Comparison of ENCODE assay signal across 16 cellular contexts in the genomic region with DNA sequence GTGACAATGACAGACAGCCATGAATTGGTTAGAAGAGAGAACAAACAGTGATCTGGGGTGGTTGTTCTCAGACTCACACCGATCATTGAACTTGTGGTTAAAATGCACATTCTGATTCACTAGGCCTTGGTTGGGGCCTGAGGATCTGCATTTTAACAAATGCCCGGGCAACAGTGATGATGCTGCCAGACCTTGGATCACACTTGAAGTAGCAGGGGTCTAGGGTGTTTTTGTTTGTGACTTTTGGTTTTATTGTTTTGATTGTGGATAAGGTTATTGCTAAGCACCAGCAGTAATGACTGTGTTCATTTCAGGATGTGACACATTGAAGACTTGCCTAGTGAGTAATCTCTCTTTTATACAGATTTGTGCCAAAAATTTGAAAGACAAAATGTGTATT. TPM values are rescaled to one million over a fixed set of nuclear protein-coding genes. Genes with fewer than 3 reads are reported as not detected.
DNase-seq lines count a peak whose midpoint lies in the region; ATAC-seq, FAIRE-seq and TF ChIP-seq lines count a peak whose summit lies in the region.
"Had no signal": no experiment of that assay in that cellular context is flagged by ENCODE, and none has a peak within 500 bp of the region (broad histone marks: within the 10 kb centered on the region; RNA-seq: fewer than 3 reads in every experiment).

No MANE protein-coding gene starts in this region.

- peaks cover 77% of the 10 kb centered on the region for H3K36me3 Mint-ChIP-seq in MCF 10A (ENCODE audit: insufficient read depth, unreplicated experiment)
- H3K36me3 Mint-ChIP-seq in activated CD8-positive, alpha-beta T cell treated with anti-CD3 and anti-CD28 coated beads, Interleukin-2, amount 10 ng/mL, durations not matched to agents 7 days and 5 days (ENCODE audit: low read depth): peaks cover 24% of the 10 kb centered on the region
- H3K36me3 Mint-ChIP-seq in CD8-positive, alpha-beta memory T cell: peaks cover 8 to 51% (median 22%) of the 10 kb centered on the region in 3 donors

- peak overlapping the region; percentile 66 for H3K27ac Mint-ChIP-seq in MCF 10A (ENCODE audit: low read depth, unreplicated experiment)
- peak overlapping the region; percentile 49 for H3K27ac Mint-ChIP-seq in activated CD8-positive, alpha-beta T cell treated with anti-CD3 and anti-CD28 coated beads, Interleukin-2, amount 10 ng/mL, durations not matched to agents 7 days and 5 days
- peak overlapping the region in 1 of 2 donors; percentile 37 for H3K27ac Mint-ChIP-seq in stimulated activated naive CD8-positive, alpha-beta T cell treated with anti-CD3 and anti-CD28 coated beads, Interleukin-15, amount 100 ng/mL, for 72 hours
- H3K27ac Mint-ChIP-seq in CD8-positive, alpha-beta memory T cell: no peak overlapping the region
- H3K27ac Mint-ChIP-seq: T-cell had no signal

- intact Hi-C loops in MCF 10A (cut with micrococcal nuclease) (loop anchor here (10.0 kb wide), 1 partner anchor 262 kb away; no protein-coding TSS in a partner anchor), breast epithelium (cut with DNase I; ENCODE audit: low total_unique reads) (loop anchor here (5.0 kb wide), 1 partner anchor 765 kb away; no protein-coding TSS in a partner anchor)

- CTCF ChIA-PET in MCF 10A (lab: Yijun Ruan, JAX): interaction anchor here (1.0 to 1.4 kb wide), 2 partner anchors 10 to 224 kb away, joined by 3 to 4 read pairs; no protein-coding TSS in a partner anchor
- CTCF ChIA-PET in activated CD8-positive, alpha-beta T cell treated with anti-CD3 and anti-CD28 coated beads, Interleukin-2, amount 10 ng/mL, durations not matched to agents 7 days and 5 days (lab: Charles Lee): no interaction called here
- CTCF ChIA-PET in CD8-positive, alpha-beta memory T cell (lab: Charles Lee): no interaction called here

- H2AFZ ChIP-seq in hepatocyte: no peak overlapping the region

- ATAC-seq in activated CD8-positive, alpha-beta T cell treated with anti-CD3 and anti-CD28 coated beads, Interleukin-2, amount 10 ng/mL, durations not matched to agents 7 days and 5 days: peak; percentile 42
- peak; percentile 74 for ATAC-seq in stimulated activated naive CD8-positive, alpha-beta T cell treated with anti-CD3 and anti-CD28 coated beads, Interleukin-15, amount 100 ng/mL, for 72 hours
- ATAC-seq: effector memory CD8-positive, alpha-beta T cell; T-cell had no signal

- H3K4me3 ChIP-seq in breast epithelium (no peak overlapping the region), fibroblast of mammary gland (ENCODE audit: control insufficient read depth, low read depth, low read length) (no peak overlapping the region), hepatocyte (no peak overlapping the region)
- no peak overlapping the region for H3K4me3 ChIP-seq in CD8-positive, alpha-beta memory T cell (ENCODE audit: low read length)

- no peak for FAIRE-seq in GM12891 (lab: Jason Lieb, UNC)

- POLR2A ChIA-PET in MCF 10A (lab: Yijun Ruan, JAX): no interaction called here
- POLR2A ChIA-PET in activated CD8-positive, alpha-beta T cell treated with anti-CD3 and anti-CD28 coated beads, Interleukin-2, amount 10 ng/mL, durations not matched to agents 7 days and 5 days (lab: Charles Lee): no interaction called here
- POLR2A ChIA-PET in CD8-positive, alpha-beta memory T cell (lab: Charles Lee): no interaction called here

- H3K4me3 Mint-ChIP-seq in MCF 10A (ENCODE audit: unreplicated experiment): no peak overlapping the region
- no peak overlapping the region for H3K4me3 Mint-ChIP-seq in activated CD8-positive, alpha-beta T cell treated with anti-CD3 and anti-CD28 coated beads, Interleukin-2, amount 10 ng/mL, durations not matched to agents 7 days and 5 days
- H3K4me3 Mint-ChIP-seq in stimulated activated naive CD8-positive, alpha-beta T cell treated with anti-CD3 and anti-CD28 coated beads, Interleukin-15, amount 100 ng/mL, for 72 hours: no peak overlapping the region
- no peak overlapping the region for H3K4me3 Mint-ChIP-seq in CD8-positive, alpha-beta memory T cell
- H3K4me3 Mint-ChIP-seq: effector memory CD8-positive, alpha-beta T cell; T-cell had no signal

- H3K27me3 Mint-ChIP-seq in MCF 10A (ENCODE audit: insufficient read depth, unreplicated experiment): no peaks in the 10 kb centered on the region
- H3K27me3 Mint-ChIP-seq in activated CD8-positive, alpha-beta T cell treated with anti-CD3 and anti-CD28 coated beads, Interleukin-2, amount 10 ng/mL, durations not matched to agents 7 days and 5 days (ENCODE audit: low read depth): no peaks in the 10 kb centered on the region
- H3K27me3 Mint-ChIP-seq in stimulated activated naive CD8-positive, alpha-beta T cell treated with anti-CD3 and anti-CD28 coated beads, Interleukin-15, amount 100 ng/mL, for 72 hours: no peaks in the 10 kb centered on the region
- H3K27me3 Mint-ChIP-seq in CD8-positive, alpha-beta memory T cell: no peaks in the 10 kb centered on the region
- H3K27me3 Mint-ChIP-seq: effector memory CD8-positive, alpha-beta T cell; T-cell had no signal

- DNase-seq in MCF 10A (ENCODE audit: unreplicated experiment) (peak; percentile 35), breast epithelium (ENCODE audit: low spot score in 2 of 2) (no peak), fibroblast of mammary gland (ENCODE audit: low read depth) (peak; percentile 85), GM12891 (ENCODE audit: insufficient read length, low spot score) (no peak), hepatocyte (ENCODE audit: low spot score) (no peak)
- DNase-seq in activated CD8-positive, alpha-beta T cell treated with anti-CD3 and anti-CD28 coated beads, Interleukin-2, amount 10 ng/mL, durations not matched to agents 7 days and 5 days: no peak
- no peak for DNase-seq in stimulated activated naive CD8-positive, alpha-beta T cell treated with anti-CD3 and anti-CD28 coated beads, Interleukin-15, amount 100 ng/mL, for 72 hours
- DNase-seq in CD8-positive, alpha-beta memory T cell: no peak
- DNase-seq: anterior cingulate cortex; DMS79 treated with DMSO at 0.1 percent for 48 hours; effector memory CD8-positive, alpha-beta T cell; NCI-H2081; posterior cingulate gyrus; stimulated activated CD4-positive, alpha-beta T cell treated with anti-CD3 and anti-CD28 coated beads, Interleukin-2, amount 100 ng/mL, for 48 hours; stimulated activated naive CD4-positive, alpha-beta T cell; T-cell had no signal

- no peaks in the 10 kb centered on the region for H3K9me3 ChIP-seq in breast epithelium
- H3K9me3 ChIP-seq in CD8-positive, alpha-beta memory T cell (ENCODE audit: low read length): no peaks in the 10 kb centered on the region
- H3K9me3 ChIP-seq in hepatocyte (ENCODE audit: low read depth): no peaks in the 10 kb centered on the region

- H3K27ac ChIP-seq in breast epithelium: no peak overlapping the region
- H3K27ac ChIP-seq in CD8-positive, alpha-beta memory T cell (ENCODE audit: low read depth, low read length): no peak overlapping the region
- no peak overlapping the region for H3K27ac ChIP-seq in hepatocyte

- H3K36me3 ChIP-seq in breast epithelium (no peaks in the 10 kb centered on the region), hepatocyte (replicated peaks; ENCODE audit: insufficient read depth, low read depth) (no peaks in the 10 kb centered on the region)
- H3K36me3 ChIP-seq in CD8-positive, alpha-beta memory T cell (ENCODE audit: insufficient read depth, low read length): no peaks in the 10 kb centered on the region

- H3K27me3 ChIP-seq in breast epithelium (no peaks in the 10 kb centered on the region), hepatocyte (no peaks in the 10 kb centered on the region)
- no peaks in the 10 kb centered on the region for H3K27me3 ChIP-seq in CD8-positive, alpha-beta memory T cell (ENCODE audit: insufficient read depth, low read length, poor library complexity, severe bottlenecking)

- 100% methylated on average over 2 of the region's 2 CpGs for WGBS in hepatocyte (ENCODE audit: low lambda C conversion rate, missing lambda C conversion rate)

- H3K9me3 Mint-ChIP-seq in MCF 10A (ENCODE audit: unreplicated experiment): no peaks in the 10 kb centered on the region
- H3K9me3 Mint-ChIP-seq in activated CD8-positive, alpha-beta T cell treated with anti-CD3 and anti-CD28 coated beads, Interleukin-2, amount 10 ng/mL, durations not matched to agents 7 days and 5 days (ENCODE audit: insufficient read depth): no peaks in the 10 kb centered on the region
- H3K9me3 Mint-ChIP-seq in stimulated activated naive CD8-positive, alpha-beta T cell treated with anti-CD3 and anti-CD28 coated beads, Interleukin-15, amount 100 ng/mL, for 72 hours: no peaks in the 10 kb centered on the region
- H3K9me3 Mint-ChIP-seq in CD8-positive, alpha-beta memory T cell: no peaks in the 10 kb centered on the region
- H3K9me3 Mint-ChIP-seq: effector memory CD8-positive, alpha-beta T cell; T-cell had no signal

- TF ChIP-seq CTCF in MCF 10A (IDR thresholded peaks at IDR 0.05; ENCODE audit: unreplicated experiment) (no peak), breast epithelium (IDR thresholded peaks at IDR 0.05) (no peak), fibroblast of mammary gland (conservative IDR thresholded peaks at IDR 0.05; ENCODE audit: control insufficient read depth, insufficient read depth, low read depth, low read length) (no peak), hepatocyte (IDR thresholded peaks at IDR 0.05; ENCODE audit: poor library complexity) (no peak)

- no peak overlapping the region for H3K4me2 ChIP-seq in hepatocyte

- no peak for TF ChIP-seq POLR2A in breast epithelium (IDR thresholded peaks at IDR 0.05)
- no peak for TF ChIP-seq POLR2A in GM12891 (IDR thresholded peaks at IDR 0.05; ENCODE audit: low read depth, low read length)

- H3K4me1 Mint-ChIP-seq in MCF 10A (ENCODE audit: insufficient read depth, unreplicated experiment): peaks cover 15% of the 10 kb centered on the region
- peaks cover 6% of the 10 kb centered on the region for H3K4me1 Mint-ChIP-seq in activated CD8-positive, alpha-beta T cell treated with anti-CD3 and anti-CD28 coated beads, Interleukin-2, amount 10 ng/mL, durations not matched to agents 7 days and 5 days (ENCODE audit: low read depth)
- peaks cover 9% of the 10 kb centered on the region for H3K4me1 Mint-ChIP-seq in stimulated activated naive CD8-positive, alpha-beta T cell treated with anti-CD3 and anti-CD28 coated beads, Interleukin-15, amount 100 ng/mL, for 72 hours
- H3K4me1 Mint-ChIP-seq in CD8-positive, alpha-beta memory T cell: peaks cover 0 to 3% (median 2%) of the 10 kb centered on the region in 3 donors

- H3K79me2 ChIP-seq in hepatocyte: no peaks in the 10 kb centered on the region

- H3K4me1 ChIP-seq in breast epithelium: no peaks in the 10 kb centered on the region
- H3K4me1 ChIP-seq in CD8-positive, alpha-beta memory T cell (ENCODE audit: insufficient read depth, low read length): no peaks in the 10 kb centered on the region
- H3K4me1 ChIP-seq in hepatocyte (ENCODE audit: insufficient read depth): peaks cover 10% of the 10 kb centered on the region

- H3K9me2 ChIP-seq in hepatocyte (replicated peaks; ENCODE audit: insufficient read depth): no peaks in the 10 kb centered on the region

- no peaks in the 10 kb centered on the region for H4K20me1 ChIP-seq in hepatocyte (ENCODE audit: insufficient read depth, poor library complexity, severe bottlenecking)

- no TSS peak for BruUV-seq in MCF 10A (replicated peaks; lab: Mats Ljungman, UMichigan)

RNA-seq across cellular contexts. Expression of a gene that starts 36.5 kb away (rescaled TPM):
- total RNA-seq in MCF 10A (2022) (32.4 and 43.2 TPM in 2 replicates), breast epithelium (10 to 100 TPM; 23.7 to 31.5 (median 25.2) TPM), hepatocyte (23.4 and 24.0 TPM in 2 replicates)
- 10 to 100 TPM; 10.8 to 10.9 TPM for total RNA-seq in activated CD8-positive, alpha-beta T cell treated with anti-CD3 and anti-CD28 coated beads, Interleukin-2, amount 10 ng/mL, durations not matched to agents 7 days and 5 days
- polyA plus RNA-seq in GM12891 (2012; ENCODE audit: low read depth, missing spikeins): 9.8 TPM
- total RNA-seq in CD8-positive, alpha-beta memory T cell: 10 to 100 TPM; 22.4 to 23.3 TPM
- 18.3 TPM for polyA plus RNA-seq in CD8-positive, alpha-beta memory T cell
- 9.7 and 11.4 TPM in 2 replicates for polyA plus RNA-seq in hepatocyte

RNA-seq across cellular contexts. Expression of a gene that starts 47.4 kb away (rescaled TPM):
- total RNA-seq in MCF 10A (2022): 81.9 and 95.2 TPM in 2 replicates
- 10 to 100 TPM; 79.3 to 89.5 (median 86.4) TPM for total RNA-seq in breast epithelium
- total RNA-seq in activated CD8-positive, alpha-beta T cell treated with anti-CD3 and anti-CD28 coated beads, Interleukin-2, amount 10 ng/mL, durations not matched to agents 7 days and 5 days: 100 to 1,000 TPM; 195 to 201 TPM
- polyA plus RNA-seq in GM12891 (2012; ENCODE audit: low read depth, missing spikeins): 128 TPM
- 100 to 1,000 TPM; 156 to 163 TPM for total RNA-seq in CD8-positive, alpha-beta memory T cell
- 155 TPM for polyA plus RNA-seq in CD8-positive, alpha-beta memory T cell
- total RNA-seq in hepatocyte: 170 and 185 TPM in 2 replicates
- polyA plus RNA-seq in hepatocyte: 260 and 263 TPM in 2 replicates

Comparison
In these comparisons a context has a peak if more than half of its experiments do, and no peak if none do; other contexts are left out.
1. DNase-seq: peak in MCF 10A (single experiment) and fibroblast of mammary gland (single experiment); none in breast epithelium (0 of 2), activated CD8-positive, alpha-beta T cell treated with anti-CD3 and anti-CD28 coated beads, Interleukin-2, amount 10 ng/mL, durations not matched to agents 7 days and 5 days (single experiment), stimulated activated naive CD8-positive, alpha-beta T cell treated with anti-CD3 and anti-CD28 coated beads, Interleukin-15, amount 100 ng/mL, for 72 hours (0 of 2), GM12891 (single experiment), CD8-positive, alpha-beta memory T cell (0 of 5) and hepatocyte (single experiment).
2. H3K27ac Mint-ChIP-seq: peak in MCF 10A (single experiment) and activated CD8-positive, alpha-beta T cell treated with anti-CD3 and anti-CD28 coated beads, Interleukin-2, amount 10 ng/mL, durations not matched to agents 7 days and 5 days (single experiment); none in CD8-positive, alpha-beta memory T cell (0 of 8).